12 cellular contexts compared by ENCODE assay signal in genomic region chr13:38755792-38756191, GRCh38.
"Had no signal": no experiment of that assay in that cellular context is flagged by ENCODE, and none has a peak within 500 bp of the region (broad histone marks: within the 10 kb centered on the region; RNA-seq: fewer than 3 reads in every experiment).

No MANE protein-coding gene starts in this region.

- DNase-seq: activated CD4-positive, alpha-beta memory T cell treated with anti-CD3 and anti-CD28 coated beads for 36 hours; activated CD4-positive, alpha-beta T cell treated with anti-CD3 and anti-CD28 coated beads for 36 hours; activated CD8-positive, alpha-beta memory T cell treated with anti-CD3 and anti-CD28 coated beads, Interleukin-2, amount 10 ng/mL, durations not matched to agents 7 days and 5 days; activated naive CD4-positive, alpha-beta T cell treated with anti-CD3 and anti-CD28 coated beads, Interleukin-2, amount 50 U/mL, for 16 hours; activated T-cell treated with anti-CD3 and anti-CD28 coated beads, Interleukin-2, amount 50 U/mL, for 1 hour; dermis blood vessel endothelial cell; gastrocnemius medialis; heart right ventricle; stimulated activated CD4-positive, alpha-beta T cell treated with anti-CD3 and anti-CD28 coated beads, Interleukin-2, amount 100 ng/mL, for 24 hours; tibial artery had no signal

- H3K36me3 Mint-ChIP-seq: activated CD4-positive, alpha-beta memory T cell treated with anti-CD3 and anti-CD28 coated beads for 36 hours; activated CD8-positive, alpha-beta memory T cell treated with anti-CD3 and anti-CD28 coated beads, Interleukin-2, amount 10 ng/mL, durations not matched to agents 7 days and 5 days; stimulated activated effector memory CD8-positive, alpha-beta T cell treated with anti-CD3 and anti-CD28 coated beads, Interleukin-12 subunit alpha, Interleukin-12 subunit beta, amount 100 ng/mL, for 72 hours had no signal

- H3K9me3 Mint-ChIP-seq: activated CD4-positive, alpha-beta memory T cell treated with anti-CD3 and anti-CD28 coated beads for 36 hours; activated T-helper 2 cell treated with anti-CD3 and anti-CD28 coated beads, Interferon-gamma antibody, Interleukin-2, Interleukin-4, amounts not matched to agents 10 μg/mL and 5 μg/mL and 100 μg/mL, durations not matched to agents 14 hours and 24 hours and 36 hours; stimulated activated effector memory CD8-positive, alpha-beta T cell treated with anti-CD3 and anti-CD28 coated beads, Interleukin-12 subunit alpha, Interleukin-12 subunit beta, amount 100 ng/mL, for 72 hours had no signal

- H3K4me3 Mint-ChIP-seq: activated CD4-positive, alpha-beta memory T cell treated with anti-CD3 and anti-CD28 coated beads for 36 hours; activated CD4-positive, alpha-beta T cell treated with anti-CD3 and anti-CD28 coated beads for 36 hours; activated CD8-positive, alpha-beta memory T cell treated with anti-CD3 and anti-CD28 coated beads, Interleukin-2, amount 10 ng/mL, durations not matched to agents 7 days and 5 days; stimulated activated effector memory CD8-positive, alpha-beta T cell treated with anti-CD3 and anti-CD28 coated beads, Interleukin-12 subunit alpha, Interleukin-12 subunit beta, amount 100 ng/mL, for 72 hours had no signal

- H3K4me1 Mint-ChIP-seq: activated CD4-positive, alpha-beta T cell treated with anti-CD3 and anti-CD28 coated beads for 36 hours; activated CD8-positive, alpha-beta memory T cell treated with anti-CD3 and anti-CD28 coated beads, Interleukin-2, amount 10 ng/mL, durations not matched to agents 7 days and 5 days; stimulated activated effector memory CD8-positive, alpha-beta T cell treated with anti-CD3 and anti-CD28 coated beads, Interleukin-12 subunit alpha, Interleukin-12 subunit beta, amount 100 ng/mL, for 72 hours had no signal

- H3K27ac Mint-ChIP-seq: activated CD4-positive, alpha-beta memory T cell treated with anti-CD3 and anti-CD28 coated beads for 36 hours; activated CD4-positive, alpha-beta T cell treated with anti-CD3 and anti-CD28 coated beads for 36 hours; activated CD8-positive, alpha-beta memory T cell treated with anti-CD3 and anti-CD28 coated beads, Interleukin-2, amount 10 ng/mL, durations not matched to agents 7 days and 5 days; activated T-helper 2 cell treated with anti-CD3 and anti-CD28 coated beads, Interferon-gamma antibody, Interleukin-2, Interleukin-4, amounts not matched to agents 10 μg/mL and 5 μg/mL and 100 μg/mL, durations not matched to agents 14 hours and 24 hours and 36 hours; stimulated activated effector memory CD8-positive, alpha-beta T cell treated with anti-CD3 and anti-CD28 coated beads, Interleukin-12 subunit alpha, Interleukin-12 subunit beta, amount 100 ng/mL, for 72 hours had no signal
